Comparison of ENCODE assay signal across 34 cellular contexts in genomic region chr15:74722591-74722990, GRCh38. TPM values are rescaled to one million over a fixed set of nuclear protein-coding genes. Genes with fewer than 3 reads are reported as not detected.
"Had no signal": no experiment of that assay in that cellular context is flagged by ENCODE, and none has a peak within 500 bp of the region (broad histone marks: within the 10 kb centered on the region; RNA-seq: fewer than 3 reads in every experiment).

No MANE protein-coding gene starts in this region.

- H3K4me3 Mint-ChIP-seq: activated CD4-positive, alpha-beta memory T cell treated with anti-CD3 and anti-CD28 coated beads, Interleukin-2, amount 10 ng/mL, durations not matched to agents 7 days and 5 days; activated CD8-positive, alpha-beta memory T cell treated with anti-CD3 and anti-CD28 coated beads, Interleukin-2, amount 10 ng/mL, durations not matched to agents 7 days and 5 days; activated naive CD4-positive, alpha-beta T cell treated with anti-CD3 and anti-CD28 coated beads, Interleukin-2, amount 10 ng/mL, durations not matched to agents 7 days and 5 days; activated naive CD8-positive, alpha-beta T cell; activated naive CD8-positive, alpha-beta T cell treated with anti-CD3 and anti-CD28 coated beads, Interleukin-2, amount 50 U/mL, for 24 hours had no signal

- H3K9me3 Mint-ChIP-seq: activated CD4-positive, alpha-beta memory T cell treated with anti-CD3 and anti-CD28 coated beads, Interleukin-2, amount 10 ng/mL, durations not matched to agents 7 days and 5 days; activated naive CD4-positive, alpha-beta T cell treated with anti-CD3 and anti-CD28 coated beads, Interleukin-2, amount 10 ng/mL, durations not matched to agents 7 days and 5 days; activated naive CD8-positive, alpha-beta T cell treated with anti-CD3 and anti-CD28 coated beads, Interleukin-2, amount 50 U/mL, for 24 hours had no signal

- H3K9me3 ChIP-seq: SJCRH30, SK-N-SH had no signal

- DNase-seq: activated CD4-positive, alpha-beta memory T cell treated with anti-CD3 and anti-CD28 coated beads, Interleukin-2, amount 10 ng/mL, durations not matched to agents 7 days and 5 days; activated CD4-positive, alpha-beta T cell treated with anti-CD3 and anti-CD28 coated beads for 1 hour; activated CD4-positive, alpha-beta T cell treated with anti-CD3 and anti-CD28 coated beads for 48 hours; activated CD4-positive, CD25-positive, alpha-beta regulatory T cell; activated CD8-positive, alpha-beta memory T cell treated with anti-CD3 and anti-CD28 coated beads, Interleukin-2, amount 10 ng/mL, durations not matched to agents 7 days and 5 days; activated CD8-positive, alpha-beta memory T cell treated with anti-CD3 and anti-CD28 coated beads, Interleukin-2, amount 50 U/mL, for 48 hours; activated effector memory CD4-positive, alpha-beta T cell treated with Interleukin-2 at 50 U/mL for 16 hours; activated naive CD4-positive, alpha-beta T cell treated with anti-CD3 and anti-CD28 coated beads, Interleukin-2, amount 10 ng/mL, durations not matched to agents 7 days and 5 days; activated naive CD8-positive, alpha-beta T cell treated with anti-CD3 and anti-CD28 coated beads, Interleukin-2, amount 50 U/mL, for 24 hours; activated T-cell treated with anti-CD3 and anti-CD28 coated beads, Interleukin-2, amount 50 U/mL, for 48 hours; anterior cingulate cortex; caudate nucleus; cerebellar nuclear complex; MM.1S; MV-4-11; NCI-H1092; NCI-H1436 treated with DMSO at 0.1 percent for 48 hours; NCI-H1694 treated with DMSO at 0.1 percent for 48 hours; NCI-H2029; NCI-H345; NCI-H524 treated with DMSO at 0.1 percent for 48 hours; SHP77; SJCRH30; SK-N-SH; T-helper 1 cell; T1000; WERI-Rb-1 had no signal

- H3K9ac ChIP-seq: SK-N-SH had no signal

- H3K27ac ChIP-seq: SJCRH30, WERI-Rb-1 had no signal

- H3K27ac Mint-ChIP-seq: activated CD4-positive, alpha-beta memory T cell treated with anti-CD3 and anti-CD28 coated beads, Interleukin-2, amount 10 ng/mL, durations not matched to agents 7 days and 5 days; activated CD8-positive, alpha-beta memory T cell treated with anti-CD3 and anti-CD28 coated beads, Interleukin-2, amount 10 ng/mL, durations not matched to agents 7 days and 5 days; activated naive CD4-positive, alpha-beta T cell treated with anti-CD3 and anti-CD28 coated beads, Interleukin-2, amount 10 ng/mL, durations not matched to agents 7 days and 5 days; activated naive CD8-positive, alpha-beta T cell; activated naive CD8-positive, alpha-beta T cell treated with anti-CD3 and anti-CD28 coated beads, Interleukin-2, amount 50 U/mL, for 24 hours; brain had no signal

- H3K4me3 ChIP-seq: SJCRH30 had no signal

- FAIRE-seq: bronchial epithelial cell had no signal

- H3K4me1 ChIP-seq: SJCRH30 had no signal

- H3K36me3 Mint-ChIP-seq: activated CD8-positive, alpha-beta memory T cell treated with anti-CD3 and anti-CD28 coated beads, Interleukin-2, amount 10 ng/mL, durations not matched to agents 7 days and 5 days; activated naive CD8-positive, alpha-beta T cell; brain had no signal

- H3K36me3 ChIP-seq: SJCRH30, WERI-Rb-1 had no signal

- H3K4me2 ChIP-seq: SK-N-SH had no signal

RNA-seq across cellular contexts. Expression of gene CYP1A1, which starts 2.7 kb away (rescaled TPM):
- total RNA-seq: LHCN-M2, NCI-H460, SJCRH30 had no signal

RNA-seq across cellular contexts. Expression of gene CYP1A2, which starts 26.1 kb away (rescaled TPM):
- total RNA-seq: activated CD4-positive, alpha-beta memory T cell treated with anti-CD3 and anti-CD28 coated beads, Interleukin-2, amount 10 ng/mL, durations not matched to agents 7 days and 5 days; activated CD8-positive, alpha-beta memory T cell treated with anti-CD3 and anti-CD28 coated beads, Interleukin-2, amount 10 ng/mL, durations not matched to agents 7 days and 5 days; bronchial epithelial cell; LHCN-M2; NCI-H460; RPMI7951; SJCRH30; T-helper 2 cell treated with Interferon-gamma antibody and Interleukin-4, amounts not matched to agents 100 ng/mL and 5 ng/mL, for 36 hours had no signal
- polyA plus RNA-seq: SK-N-SH had no signal
